8 cellular contexts compared by ENCODE assay signal in the genomic region with DNA sequence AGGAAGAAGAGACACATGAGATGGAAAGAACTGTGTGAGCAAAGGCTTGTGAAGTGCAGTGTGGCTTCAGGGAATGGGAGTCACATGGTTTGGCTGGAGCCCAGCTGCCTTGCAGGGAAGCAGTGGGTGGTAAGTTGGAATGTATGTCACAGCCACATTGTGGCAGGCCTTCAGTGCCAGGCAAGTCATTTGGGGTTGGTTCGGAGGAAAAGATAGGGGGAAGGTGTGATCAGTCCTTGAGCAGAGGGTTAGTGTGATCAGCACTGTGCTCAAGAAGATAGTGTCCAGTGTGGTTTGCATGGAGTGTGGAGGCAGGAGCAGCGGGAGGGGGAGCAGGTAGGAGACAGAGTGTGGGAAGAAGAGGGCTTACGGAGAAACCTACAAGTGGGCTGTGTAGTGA. TPM values are rescaled to one million over a fixed set of nuclear protein-coding genes. Genes with fewer than 3 reads are reported as not detected.
DNase-seq lines count a peak whose midpoint lies in the region; FAIRE-seq and TF ChIP-seq lines count a peak whose summit lies in the region.

No MANE protein-coding gene starts in this region.

- H2AFZ ChIP-seq in osteoblast (ENCODE audit: low read length), result no peak overlapping the region

- TF ChIP-seq POLR2A in ovary (IDR thresholded peaks at IDR 0.05) (no peak), GM12892 (IDR thresholded peaks at IDR 0.05; ENCODE audit: low read depth, low read length) (no peak)

- DNase-seq in DMS 273 treated with DMSO at 0.1 percent for 48 hours (lab: John Stamatoyannopoulos, UW) (peak; percentile 61), NCI-H345 (lab: John Stamatoyannopoulos, UW) (peak; percentile 54), dorsolateral prefrontal cortex (peak; percentile 37 to 85 (median 75)), osteoblast (ENCODE audit: insufficient read length, low spot score, missing footprints) (peak; percentile 78), cortex of kidney (lab: John Stamatoyannopoulos, UW) (no peak), NCI-H524 (lab: John Stamatoyannopoulos, UW) (no peak), ovary (no peak), GM12892 (ENCODE audit: insufficient read length) (no peak)

- no peaks in the 10 kb centered on the region for H3K36me3 ChIP-seq in osteoblast (ENCODE audit: insufficient read depth, low read length)
- no peaks in the 10 kb centered on the region for H3K36me3 ChIP-seq in ovary

- intact Hi-C loops in dorsolateral prefrontal cortex (cut with DNase I), result no loop called here
- intact Hi-C loops in ovary (cut with DNase I), result no loop called here

- FAIRE-seq in GM12892 (lab: Jason Lieb, UNC), result no peak

- H3K79me2 ChIP-seq in osteoblast (ENCODE audit: insufficient read depth, low read length), result no peaks in the 10 kb centered on the region

- H3K4me1 ChIP-seq in osteoblast (ENCODE audit: insufficient read depth, low read length) (peaks cover 32% of the 10 kb centered on the region), ovary (ENCODE audit: insufficient read depth) (peaks cover 2% of the 10 kb centered on the region)

- TF ChIP-seq EP300 in ovary (IDR thresholded peaks at IDR 0.05), result no peak

- no peaks in the 10 kb centered on the region for H3K27me3 ChIP-seq in dorsolateral prefrontal cortex
- no peaks in the 10 kb centered on the region for H3K27me3 ChIP-seq in osteoblast (ENCODE audit: insufficient read depth, low read length)
- no peaks in the 10 kb centered on the region for H3K27me3 ChIP-seq in ovary

- peak overlapping the region; percentile 24 for H3K4me2 ChIP-seq in osteoblast (ENCODE audit: insufficient read depth, low read length)

- 80 to 87% (median 87%) methylated on average over 3 of the region's 3 CpGs for WGBS in ovary, 3 donors

- peak overlapping the region in 1 of 59 donors; percentile 10 for H3K27ac ChIP-seq in dorsolateral prefrontal cortex
- H3K27ac ChIP-seq in osteoblast (ENCODE audit: low read depth, low read length), result no peak overlapping the region
- no peak overlapping the region for H3K27ac ChIP-seq in ovary

- H4K20me1 ChIP-seq in osteoblast (ENCODE audit: insufficient read depth, low read length), result no peaks in the 10 kb centered on the region

- TF ChIP-seq CTCF in dorsolateral prefrontal cortex (IDR thresholded peaks at IDR 0.05 in 54 of 56, conservative IDR thresholded peaks at IDR 0.05 in 2 of 56; ENCODE audit: low read depth in 1 of 56, partially characterized antibody in 56 of 56) (no peak), osteoblast (IDR thresholded peaks at IDR 0.05; ENCODE audit: extremely low read depth, low read depth, low read length) (no peak), ovary (IDR thresholded peaks at IDR 0.05) (no peak)

- H3K9me3 ChIP-seq in osteoblast (ENCODE audit: low read depth, low read length) (no peaks in the 10 kb centered on the region), ovary (no peaks in the 10 kb centered on the region)

- no peak overlapping the region for H3K4me3 ChIP-seq in dorsolateral prefrontal cortex
- no peak overlapping the region for H3K4me3 ChIP-seq in osteoblast (ENCODE audit: insufficient read depth, low read length)
- H3K4me3 ChIP-seq in ovary, result no peak overlapping the region

RNA-seq across cellular contexts. Expression of gene ARHGAP26, which starts 46.4 kb away (rescaled TPM):
- total RNA-seq in dorsolateral prefrontal cortex, result 100 to 1,000 TPM in 119 of 120 experiments, 10 to 100 TPM in 1; 84.5 to 257 (median 180) TPM
- 6.2 and 7.6 TPM in 2 replicates for total RNA-seq in osteoblast
- total RNA-seq in ovary, result 10 to 100 TPM in 4 of 7 donors, 1 to 10 TPM in 3; 7.1 to 47.1 (median 16.2) TPM
- 10 to 100 TPM in 1 of 2 donors, 1 to 10 TPM in 1; 1.9 to 12.0 TPM for polyA plus RNA-seq in ovary
- 25.5 TPM for polyA plus RNA-seq in GM12892 (2012; ENCODE audit: missing spikeins)

Comparison
In these comparisons a context has a peak if more than half of its experiments do, and no peak if none do; other contexts are left out.
1. DNase-seq: peak in DMS 273 treated with DMSO at 0.1 percent for 48 hours (single experiment), NCI-H345 (single experiment), dorsolateral prefrontal cortex (10 of 10) and osteoblast (single experiment); none in cortex of kidney (single experiment), NCI-H524 (0 of 2), ovary (0 of 5) and GM12892 (single experiment).